ENCODE assay signal across 1 cellular context in the genomic region with DNA sequence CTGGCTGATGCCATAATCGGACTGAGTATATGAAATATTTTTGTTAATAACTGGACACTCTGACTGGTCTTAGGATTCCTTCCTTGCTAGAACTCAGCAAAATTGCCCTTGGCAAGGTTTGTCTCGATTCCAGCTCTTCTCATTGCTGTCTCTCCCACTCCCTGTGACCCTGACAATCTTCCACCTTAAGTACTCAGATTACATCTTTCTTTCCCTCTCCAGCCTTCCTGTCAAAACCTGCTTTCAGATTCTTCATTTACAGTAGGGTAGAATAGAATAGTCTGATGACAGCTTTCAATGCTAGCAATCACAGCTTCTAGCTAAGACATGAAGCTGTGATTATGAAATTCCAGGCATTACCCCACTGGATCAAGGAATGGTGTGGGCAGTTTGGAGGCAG.
TF ChIP-seq lines count a peak whose summit lies in the region.

No MANE protein-coding gene starts in this region.

TF ChIP-seq in endothelial cell of umbilical vein, 7 proteins besides CTCF, POLR2A, EP300 and RAD21 (continued from another document):
- TF ChIP-seq JUN (IDR thresholded peaks at IDR 0.05; ENCODE audit: borderline replicate concordance, insufficient read depth, insufficient read length, low read depth): no peak
